Comparison of ENCODE assay signal across 1 cellular context in the genomic region with DNA sequence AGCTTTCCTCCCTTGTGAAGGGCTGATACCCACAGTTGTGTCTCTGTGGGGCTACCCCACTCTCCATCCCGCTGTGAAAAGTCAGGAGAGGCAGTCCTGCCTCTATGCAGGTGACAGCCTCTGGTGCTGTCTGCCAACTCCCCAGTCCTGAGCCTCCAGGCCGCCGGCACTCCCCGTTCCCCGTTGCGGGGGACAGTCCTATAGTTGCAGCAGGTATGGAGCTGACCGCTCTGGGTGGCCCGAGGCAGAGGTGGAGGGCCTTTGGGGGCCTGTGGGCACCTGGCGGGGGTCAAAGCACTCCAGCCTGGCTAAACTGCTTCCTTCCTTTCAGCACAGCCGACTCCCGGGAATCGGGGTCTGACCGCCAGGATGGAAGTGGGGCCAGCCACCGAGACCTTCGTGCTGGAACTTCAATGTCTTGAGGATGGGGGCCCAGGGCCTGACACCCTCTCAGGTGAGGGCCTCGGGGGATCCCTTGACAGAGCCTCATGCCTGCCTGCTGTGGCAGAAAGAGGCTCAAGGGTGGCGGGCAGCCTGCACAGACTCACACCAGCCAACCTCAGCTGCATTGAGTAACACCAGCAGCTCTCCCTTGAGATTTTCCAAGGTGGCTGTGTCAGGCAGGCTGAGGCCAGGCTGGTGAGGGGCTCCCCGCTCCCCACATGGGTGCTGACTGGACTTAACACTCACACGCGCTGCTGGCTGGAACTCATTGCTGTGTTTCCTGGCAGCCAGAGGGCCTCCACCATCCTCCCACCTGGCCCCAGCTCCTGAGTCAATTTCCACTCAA.
TF ChIP-seq lines count a peak whose summit lies in the region.

No MANE protein-coding gene starts in this region.

TF ChIP-seq in GM23338, 12 proteins besides CTCF, POLR2A, EP300 and RAD21 (continued from another document):
- TF ChIP-seq JUNB (IDR thresholded peaks at IDR 0.05; ENCODE audit: unreplicated experiment) (no peak), ZNF462 (CRISPR knock-in tag; IDR thresholded peaks at IDR 0.05) (no peak), NANOG (IDR thresholded peaks at IDR 0.05; ENCODE audit: borderline replicate concordance) (no peak), ZNF114 (CRISPR knock-in tag; IDR thresholded peaks at IDR 0.05) (no peak), EZH2 (IDR thresholded peaks at IDR 0.05; ENCODE audit: low read depth, unreplicated experiment) (no peak), POLR2AphosphoS5 (IDR thresholded peaks at IDR 0.05; ENCODE audit: low read depth) (no peak), ZNF331 (CRISPR knock-in tag; IDR thresholded peaks at IDR 0.05; ENCODE audit: low read depth) (no peak)
